ENCODE assay signal across 11 cellular contexts in the genomic region with DNA sequence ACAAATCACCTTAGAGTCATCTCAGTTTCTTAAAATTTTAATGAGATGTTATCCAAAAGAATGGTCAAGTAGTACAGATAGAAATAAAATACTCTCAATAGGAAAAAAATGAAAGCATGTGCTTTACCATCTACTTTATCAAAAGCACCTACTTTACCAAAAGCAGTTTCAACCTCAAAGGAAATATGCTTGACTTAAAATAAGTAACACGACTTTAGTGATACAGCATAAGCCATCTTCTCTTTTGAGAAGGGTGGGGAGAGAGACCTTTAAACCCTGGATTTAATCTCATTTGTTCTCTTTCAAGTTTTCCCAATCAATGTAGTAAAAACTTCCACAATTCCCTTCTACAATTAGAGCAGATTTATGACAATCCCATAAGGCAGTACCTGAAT. TPM values are rescaled to one million over a fixed set of nuclear protein-coding genes. Genes with fewer than 3 reads are reported as not detected.
DNase-seq lines count a peak whose midpoint lies in the region; ATAC-seq lines count a peak whose summit lies in the region.
"Had no signal": no experiment of that assay in that cellular context is flagged by ENCODE, and none has a peak within 500 bp of the region (broad histone marks: within the 10 kb centered on the region; RNA-seq: fewer than 3 reads in every experiment).

No MANE protein-coding gene starts in this region.

- no peak for DNase-seq in activated T-cell treated with anti-CD3 and anti-CD28 coated beads, Interleukin-2, amount 50 U/mL, for 72 hours
- no peak for DNase-seq in activated T-cell treated with anti-CD3 and anti-CD28 coated beads, Interleukin-2, amount 50 U/mL, for 4 hours
- DNase-seq in memory B cell (ENCODE audit: low spot score in 2 of 2) (no peak), COLO829 (ENCODE audit: low spot score) (no peak), AML-193 (lab: John Stamatoyannopoulos, UW) (no peak)
- DNase-seq: activated naive CD4-positive, alpha-beta T cell treated with Interleukin-2 at 50 U/mL for 16 hours; esophagus squamous epithelium; NCI-H1048 had no signal

- peaks cover 7 to 42% of the 10 kb centered on the region in 2 donors for H3K36me3 Mint-ChIP-seq in activated T-cell treated with anti-CD3 and anti-CD28 coated beads, Interleukin-2, amount 50 U/mL, for 72 hours (ENCODE audit: insufficient read depth in 2 of 2)
- H3K36me3 Mint-ChIP-seq in activated T-cell treated with anti-CD3 and anti-CD28 coated beads, Interleukin-2, amount 50 U/mL, for 4 hours (ENCODE audit: insufficient read depth), result peaks cover 41% of the 10 kb centered on the region
- peaks cover 26% of the 10 kb centered on the region for H3K36me3 Mint-ChIP-seq in memory B cell

- H3K27ac Mint-ChIP-seq in activated T-cell treated with anti-CD3 and anti-CD28 coated beads, Interleukin-2, amount 50 U/mL, for 72 hours, result peak overlapping the region; percentile 82
- H3K27ac Mint-ChIP-seq in memory B cell, result peak overlapping the region; percentile 35

- no peaks in the 10 kb centered on the region for H3K27me3 Mint-ChIP-seq in activated T-cell treated with anti-CD3 and anti-CD28 coated beads, Interleukin-2, amount 50 U/mL, for 72 hours (ENCODE audit: low read depth)
- H3K27me3 Mint-ChIP-seq in activated T-cell treated with anti-CD3 and anti-CD28 coated beads, Interleukin-2, amount 50 U/mL, for 4 hours (ENCODE audit: low read depth), result no peaks in the 10 kb centered on the region
- no peaks in the 10 kb centered on the region for H3K27me3 Mint-ChIP-seq in memory B cell

- peak overlapping the region in 1 of 2 donors; percentile 5 for H3K4me3 Mint-ChIP-seq in activated T-cell treated with anti-CD3 and anti-CD28 coated beads, Interleukin-2, amount 50 U/mL, for 72 hours
- H3K4me3 Mint-ChIP-seq in activated T-cell treated with anti-CD3 and anti-CD28 coated beads, Interleukin-2, amount 50 U/mL, for 4 hours, result no peak overlapping the region
- H3K4me3 Mint-ChIP-seq in memory B cell, result no peak overlapping the region

- H3K4me1 Mint-ChIP-seq in activated T-cell treated with anti-CD3 and anti-CD28 coated beads, Interleukin-2, amount 50 U/mL, for 72 hours (ENCODE audit: low read depth), result peaks cover 33% of the 10 kb centered on the region
- H3K4me1 Mint-ChIP-seq in activated T-cell treated with anti-CD3 and anti-CD28 coated beads, Interleukin-2, amount 50 U/mL, for 4 hours (ENCODE audit: low read depth), result peaks cover 6% of the 10 kb centered on the region
- H3K4me1 Mint-ChIP-seq in memory B cell, result no peaks in the 10 kb centered on the region

- ATAC-seq in activated T-cell treated with anti-CD3 and anti-CD28 coated beads, Interleukin-2, amount 50 U/mL, for 72 hours (replicated peaks in 1 of 2), result no peak
- no peak for ATAC-seq in activated T-cell treated with anti-CD3 and anti-CD28 coated beads, Interleukin-2, amount 50 U/mL, for 4 hours
- ATAC-seq in GM18868 (IDR thresholded peaks at IDR 0.05; ENCODE audit: unreplicated experiment), result peak; percentile 58
- ATAC-seq in HG03460 (IDR thresholded peaks at IDR 0.05; ENCODE audit: unreplicated experiment), result peak; percentile 49
- no peak for ATAC-seq in memory B cell (ENCODE audit: low read depth)
- no peak for ATAC-seq in HG03439 (IDR thresholded peaks at IDR 0.05; ENCODE audit: unreplicated experiment)

- H3K9me3 Mint-ChIP-seq in activated T-cell treated with anti-CD3 and anti-CD28 coated beads, Interleukin-2, amount 50 U/mL, for 72 hours, result no peaks in the 10 kb centered on the region
- H3K9me3 Mint-ChIP-seq in activated T-cell treated with anti-CD3 and anti-CD28 coated beads, Interleukin-2, amount 50 U/mL, for 4 hours, result no peaks in the 10 kb centered on the region
- no peaks in the 10 kb centered on the region for H3K9me3 Mint-ChIP-seq in memory B cell

RNA-seq across cellular contexts. Expression of gene OTUD4, which starts 26.5 kb away (rescaled TPM):
- total RNA-seq in activated T-cell treated with anti-CD3 and anti-CD28 coated beads, Interleukin-2, amount 50 U/mL, for 72 hours, result 10 to 100 TPM; 50.0 to 67.3 TPM
- total RNA-seq in activated T-cell treated with anti-CD3 and anti-CD28 coated beads, Interleukin-2, amount 50 U/mL, for 4 hours, result 100 to 1,000 TPM in 2 of 3 donors, 10 to 100 TPM in 1; 94.4 to 113 (median 103) TPM

RNA-seq across cellular contexts. Expression of gene ABCE1, which starts 55.8 kb away (rescaled TPM):
- 100 to 1,000 TPM in 1 of 2 donors, 10 to 100 TPM in 1; 85.0 to 118 TPM for total RNA-seq in activated T-cell treated with anti-CD3 and anti-CD28 coated beads, Interleukin-2, amount 50 U/mL, for 72 hours
- 100 to 1,000 TPM; 229 to 243 (median 239) TPM for total RNA-seq in activated T-cell treated with anti-CD3 and anti-CD28 coated beads, Interleukin-2, amount 50 U/mL, for 4 hours

RNA-seq across cellular contexts. Expression of gene ANAPC10, which starts 55.9 kb away (rescaled TPM):
- 10 to 100 TPM; 25.2 to 29.4 TPM for total RNA-seq in activated T-cell treated with anti-CD3 and anti-CD28 coated beads, Interleukin-2, amount 50 U/mL, for 72 hours
- total RNA-seq in activated T-cell treated with anti-CD3 and anti-CD28 coated beads, Interleukin-2, amount 50 U/mL, for 4 hours, result 10 to 100 TPM; 17.8 to 22.3 (median 19.5) TPM

Comparison
In these comparisons a context has a peak if more than half of its experiments do, and no peak if none do; other contexts are left out.
1. ATAC-seq: peak in GM18868 (single experiment) and HG03460 (single experiment); none in activated T-cell treated with anti-CD3 and anti-CD28 coated beads, Interleukin-2, amount 50 U/mL, for 72 hours (0 of 2), activated T-cell treated with anti-CD3 and anti-CD28 coated beads, Interleukin-2, amount 50 U/mL, for 4 hours (0 of 2), memory B cell (single experiment) and HG03439 (single experiment).